ENCODE assay signal across 3 cellular contexts in the genomic region with DNA sequence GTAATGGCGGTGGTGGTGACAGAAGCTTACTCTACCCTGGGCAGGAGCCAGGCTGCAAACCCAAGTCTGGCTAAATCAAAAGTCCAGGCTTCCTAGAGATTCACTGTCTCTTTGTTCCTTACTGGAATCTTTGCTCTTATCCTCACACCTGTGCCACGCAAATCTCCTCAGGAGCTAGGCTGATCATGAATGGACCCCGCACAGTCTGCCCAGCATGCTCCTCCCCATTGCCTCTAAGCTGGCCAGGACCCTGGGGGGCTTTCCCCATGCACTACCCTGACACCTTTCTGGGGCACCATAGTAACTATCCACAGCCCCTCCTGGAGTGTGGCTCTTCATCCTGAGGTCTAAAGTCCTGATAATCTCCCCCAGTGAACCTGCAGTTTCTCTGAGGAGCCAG. TPM values are rescaled to one million over a fixed set of nuclear protein-coding genes. Genes with fewer than 3 reads are reported as not detected.
"Had no signal": no experiment of that assay in that cellular context is flagged by ENCODE, and none has a peak within 500 bp of the region (broad histone marks: within the 10 kb centered on the region; RNA-seq: fewer than 3 reads in every experiment).

No MANE protein-coding gene starts in this region.

RNA-seq across cellular contexts. Expression of a gene that starts 7.3 kb away (rescaled TPM):
- total RNA-seq: activated CD4-positive, alpha-beta memory T cell treated with anti-CD3 and anti-CD28 coated beads for 36 hours; activated CD8-positive, alpha-beta T cell treated with anti-CD3 and anti-CD28 coated beads for 36 hours; activated CD8-positive, alpha-beta T cell treated with anti-CD3 and anti-CD28 coated beads, Interleukin-2, amount 10 ng/mL, durations not matched to agents 7 days and 5 days had no signal
